Comparison of ENCODE assay signal across 23 cellular contexts in the genomic region with DNA sequence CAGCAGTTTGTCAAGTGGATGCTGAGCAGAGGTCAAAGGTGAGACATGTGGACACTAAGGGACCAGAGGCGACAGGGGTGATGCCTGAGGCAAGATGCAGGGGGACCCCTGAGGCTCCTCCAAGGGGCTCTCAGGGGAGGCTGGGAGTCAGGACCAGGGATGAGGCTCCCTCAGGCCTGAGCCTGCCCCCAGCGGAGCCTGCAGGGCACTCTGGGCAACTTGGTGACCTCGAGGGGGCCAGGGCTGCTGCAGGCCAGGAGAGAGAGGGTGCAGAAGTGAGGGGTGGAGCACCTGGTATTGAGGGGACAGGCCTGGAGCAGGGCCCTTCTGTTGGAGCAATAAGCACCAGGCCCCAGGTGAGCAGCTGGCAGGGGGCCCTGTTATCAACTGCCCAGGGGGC. TPM values are rescaled to one million over a fixed set of nuclear protein-coding genes. Genes with fewer than 3 reads are reported as not detected.
DNase-seq lines count a peak whose midpoint lies in the region; TF ChIP-seq lines count a peak whose summit lies in the region.
"Had no signal": no experiment of that assay in that cellular context is flagged by ENCODE, and none has a peak within 500 bp of the region (broad histone marks: within the 10 kb centered on the region; RNA-seq: fewer than 3 reads in every experiment).

No MANE protein-coding gene starts in this region.

- no peaks in the 10 kb centered on the region for H3K27me3 ChIP-seq in BLaER1 treated with 17β-estradiol and CSF1 and Interleukin-3, amounts not matched to agents 10 nM and 100 nM
- no peaks in the 10 kb centered on the region for H3K27me3 ChIP-seq in CD8-positive, alpha-beta memory T cell (ENCODE audit: insufficient read depth, low read length, poor library complexity, severe bottlenecking)
- peaks cover 0 to 28% (median 0%) of the 10 kb centered on the region in 3 experiments for H3K27me3 ChIP-seq in neuronal stem cell (ENCODE audit: control insufficient read depth in 3 of 3, insufficient read depth in 3 of 3, low read depth in 1 of 3, low read length in 3 of 3)
- H3K27me3 ChIP-seq: pancreas had no signal

- H3K9me3 ChIP-seq in BLaER1 treated with 17β-estradiol and CSF1 and Interleukin-3, amounts not matched to agents 10 nM and 100 nM (replicated peaks in 1 of 11): no peaks in the 10 kb centered on the region
- no peaks in the 10 kb centered on the region for H3K9me3 ChIP-seq in CD8-positive, alpha-beta memory T cell (ENCODE audit: low read length)
- H3K9me3 ChIP-seq in neuronal stem cell (replicated peaks in 1 of 2; ENCODE audit: control insufficient read depth in 2 of 2, insufficient read depth in 1 of 2, low read depth in 1 of 2, low read length in 2 of 2): no peaks in the 10 kb centered on the region
- H3K9me3 ChIP-seq: HAP-1, lower lobe of right lung, pancreas had no signal

- H3K23ac ChIP-seq in neuronal stem cell (ENCODE audit: low read depth, low read length, poor library complexity): no peak overlapping the region

- H3K9me3 Mint-ChIP-seq in CD8-positive, alpha-beta memory T cell: no peaks in the 10 kb centered on the region
- no peaks in the 10 kb centered on the region for H3K9me3 Mint-ChIP-seq in activated CD4-positive, alpha-beta memory T cell treated with anti-CD3 and anti-CD28 coated beads, Interleukin-2, amount 10 ng/mL, durations not matched to agents 7 days and 5 days
- H3K9me3 Mint-ChIP-seq: activated CD4-positive, alpha-beta memory T cell treated with anti-CD3 and anti-CD28 coated beads for 36 hours; stimulated activated naive CD8-positive, alpha-beta T cell treated with anti-CD3 and anti-CD28 coated beads, Interleukin-15, Interleukin-2, amounts not matched to agents 100 ng/mL and 50 ng/mL, for 24 hours had no signal

- no peaks in the 10 kb centered on the region for H3K79me1 ChIP-seq in neuronal stem cell (ENCODE audit: low read depth, low read length)

- H3K27me3 Mint-ChIP-seq in CD8-positive, alpha-beta memory T cell: no peaks in the 10 kb centered on the region
- no peaks in the 10 kb centered on the region for H3K27me3 Mint-ChIP-seq in activated CD4-positive, alpha-beta memory T cell treated with anti-CD3 and anti-CD28 coated beads, Interleukin-2, amount 10 ng/mL, durations not matched to agents 7 days and 5 days
- H3K27me3 Mint-ChIP-seq: activated CD4-positive, alpha-beta memory T cell treated with anti-CD3 and anti-CD28 coated beads for 36 hours; stimulated activated naive CD8-positive, alpha-beta T cell treated with anti-CD3 and anti-CD28 coated beads, Interleukin-15, Interleukin-2, amounts not matched to agents 100 ng/mL and 50 ng/mL, for 24 hours had no signal

- H3K18ac ChIP-seq in neuronal stem cell (ENCODE audit: low read length): no peak overlapping the region

- no peak overlapping the region for H2BK120ac ChIP-seq in neuronal stem cell (ENCODE audit: low read depth, low read length)

- no peak overlapping the region for H4K91ac ChIP-seq in neuronal stem cell (ENCODE audit: low read depth, low read length, poor library complexity)

- no peak overlapping the region; a peak in 1 of 22 replicates for H3K4me2 ChIP-seq in BLaER1 treated with 17β-estradiol and CSF1 and Interleukin-3, amounts not matched to agents 10 nM and 100 nM
- no peak overlapping the region for H3K4me2 ChIP-seq in neuronal stem cell (ENCODE audit: insufficient read depth, low read length, poor library complexity, severe bottlenecking)
- H3K4me2 ChIP-seq: hepatocyte had no signal

- peak overlapping the region in 1 of 7 donors; percentile 43 for H3K4me3 Mint-ChIP-seq in CD8-positive, alpha-beta memory T cell
- no peak overlapping the region for H3K4me3 Mint-ChIP-seq in activated CD4-positive, alpha-beta memory T cell treated with anti-CD3 and anti-CD28 coated beads, Interleukin-2, amount 10 ng/mL, durations not matched to agents 7 days and 5 days
- H3K4me3 Mint-ChIP-seq: activated CD4-positive, alpha-beta memory T cell treated with anti-CD3 and anti-CD28 coated beads for 36 hours; stimulated activated naive CD8-positive, alpha-beta T cell treated with anti-CD3 and anti-CD28 coated beads, Interleukin-15, Interleukin-2, amounts not matched to agents 100 ng/mL and 50 ng/mL, for 24 hours had no signal

- H3K27ac ChIP-seq in BLaER1 treated with 17β-estradiol and CSF1 and Interleukin-3, amounts not matched to agents 10 nM and 100 nM: peak overlapping the region in 7 of 11 experiments; percentile 13 to 44 (median 17); a peak in 9 of 22 replicates
- H3K27ac ChIP-seq in CD8-positive, alpha-beta memory T cell (ENCODE audit: low read depth, low read length): no peak overlapping the region
- H3K27ac ChIP-seq in coronary artery: peak overlapping the region; percentile 13 to 33
- H3K27ac ChIP-seq in neuronal stem cell (replicated peaks; ENCODE audit: low read length): no peak overlapping the region
- H3K27ac ChIP-seq: hepatocyte, lower lobe of right lung, pancreas, WERI-Rb-1 had no signal

- no peak overlapping the region for H4K8ac ChIP-seq in neuronal stem cell (ENCODE audit: low read depth, low read length)

- peaks cover 34 to 85% (median 42%) of the 10 kb centered on the region in 10 experiments for H3K4me1 ChIP-seq in BLaER1 treated with 17β-estradiol and CSF1 and Interleukin-3, amounts not matched to agents 10 nM and 100 nM
- H3K4me1 ChIP-seq in CD8-positive, alpha-beta memory T cell (ENCODE audit: insufficient read depth, low read length): peaks cover 19% of the 10 kb centered on the region
- peaks cover 12 to 36% of the 10 kb centered on the region in 2 donors for H3K4me1 ChIP-seq in neuronal stem cell (ENCODE audit: control insufficient read depth in 2 of 2, insufficient read depth in 1 of 2, low read depth in 1 of 2, low read length in 2 of 2)
- H3K4me1 ChIP-seq: HAP-1, pancreas had no signal

- H3K9ac ChIP-seq in BLaER1 treated with 17β-estradiol and CSF1 and Interleukin-3, amounts not matched to agents 10 nM and 100 nM: peak overlapping the region in 9 of 11 experiments; percentile 30 to 60 (median 44); a peak in 14 of 22 replicates
- no peak overlapping the region for H3K9ac ChIP-seq in neuronal stem cell (ENCODE audit: low read depth, low read length, poor library complexity)

- H2AK5ac ChIP-seq in neuronal stem cell (ENCODE audit: low read depth, low read length): no peak overlapping the region

- no peak overlapping the region for H2BK5ac ChIP-seq in neuronal stem cell (ENCODE audit: low read length)

- peaks cover 74 to 90% (median 87%) of the 10 kb centered on the region in 11 experiments for H3K36me3 ChIP-seq in BLaER1 treated with 17β-estradiol and CSF1 and Interleukin-3, amounts not matched to agents 10 nM and 100 nM
- H3K36me3 ChIP-seq in CD8-positive, alpha-beta memory T cell (ENCODE audit: insufficient read depth, low read length): peaks cover 21% of the 10 kb centered on the region
- no peaks in the 10 kb centered on the region for H3K36me3 ChIP-seq in neuronal stem cell (replicated peaks in 1 of 2; ENCODE audit: control insufficient read depth in 2 of 2, insufficient read depth in 2 of 2, low read length in 2 of 2)
- H3K36me3 ChIP-seq: HAP-1, pancreas had no signal

- peaks cover 7 to 98% (median 26%) of the 10 kb centered on the region in 11 experiments; a peak in 17 of 22 replicates for H4K20me1 ChIP-seq in BLaER1 treated with 17β-estradiol and CSF1 and Interleukin-3, amounts not matched to agents 10 nM and 100 nM

- TF ChIP-seq CTCF in coronary artery (IDR thresholded peaks at IDR 0.05): no peak

- DNase-seq in CD8-positive, alpha-beta memory T cell: no peak
- no peak for DNase-seq in coronary artery (ENCODE audit: low spot score)
- no peak for DNase-seq in neuronal stem cell (ENCODE audit: low spot score)
- DNase-seq in activated CD4-positive, alpha-beta memory T cell treated with anti-CD3 and anti-CD28 coated beads, Interleukin-2, amount 10 ng/mL, durations not matched to agents 7 days and 5 days: no peak
- no peak for DNase-seq in NK-92 (lab: John Stamatoyannopoulos, UW; ENCODE audit: unreplicated experiment)
- DNase-seq in GF-D8 (lab: John Stamatoyannopoulos, UW): no peak
- DNase-seq: activated CD4-positive, alpha-beta memory T cell treated with anti-CD3 and anti-CD28 coated beads for 36 hours; dermis blood vessel endothelial cell; islet precursor cell; lower lobe of right lung; NCI-H187 treated with DMSO at 0.1 percent for 48 hours; NCI-H345; pancreas; SHP77; stimulated activated CD4-positive, alpha-beta T cell treated with anti-CD3 and anti-CD28 coated beads, Interleukin-2, amount 100 ng/mL, for 24 hours; trophoblast cell; WERI-Rb-1 had no signal

- peak overlapping the region; percentile 54 for H2BK15ac ChIP-seq in neuronal stem cell (ENCODE audit: low read length)

- peak overlapping the region; percentile 39 for H3K4ac ChIP-seq in neuronal stem cell (ENCODE audit: low read length)

- peak overlapping the region in 6 of 8 donors; percentile 5 to 92 (median 78) for H3K27ac Mint-ChIP-seq in CD8-positive, alpha-beta memory T cell
- no peak overlapping the region for H3K27ac Mint-ChIP-seq in activated CD4-positive, alpha-beta memory T cell treated with anti-CD3 and anti-CD28 coated beads, Interleukin-2, amount 10 ng/mL, durations not matched to agents 7 days and 5 days
- H3K27ac Mint-ChIP-seq: activated CD4-positive, alpha-beta memory T cell treated with anti-CD3 and anti-CD28 coated beads for 36 hours; stimulated activated naive CD8-positive, alpha-beta T cell treated with anti-CD3 and anti-CD28 coated beads, Interleukin-15, Interleukin-2, amounts not matched to agents 100 ng/mL and 50 ng/mL, for 24 hours had no signal

- H3K4me3 ChIP-seq in BLaER1 treated with 17β-estradiol and CSF1 and Interleukin-3, amounts not matched to agents 10 nM and 100 nM: no peak overlapping the region
- H3K4me3 ChIP-seq in CD8-positive, alpha-beta memory T cell (ENCODE audit: low read length): no peak overlapping the region
- H3K4me3 ChIP-seq in coronary artery: no peak overlapping the region
- no peak overlapping the region for H3K4me3 ChIP-seq in neuronal stem cell (ENCODE audit: low read length in 2 of 2)
- H3K4me3 ChIP-seq: HAP-1, hepatocyte, lower lobe of right lung, pancreas had no signal

- POLR2A ChIA-PET in CD8-positive, alpha-beta memory T cell (lab: Charles Lee): no interaction called here
- POLR2A ChIA-PET in activated CD4-positive, alpha-beta memory T cell treated with anti-CD3 and anti-CD28 coated beads, Interleukin-2, amount 10 ng/mL, durations not matched to agents 7 days and 5 days (lab: Charles Lee): interaction anchor here (0.7 to 2.7 kb wide), 3 partner anchors 9 to 13 kb away, joined by 3 to 8 read pairs (median 3); partner anchors contain the start of genes FAM89B, KCNK7 and ZNRD2

- no peak overlapping the region for H2BK12ac ChIP-seq in neuronal stem cell (ENCODE audit: low read length)

- H3K14ac ChIP-seq in neuronal stem cell (ENCODE audit: low read length): no peak overlapping the region

- CTCF ChIA-PET in CD8-positive, alpha-beta memory T cell (lab: Charles Lee): interaction anchor here (1.1 to 2.1 kb wide), 3 partner anchors 9 to 42 kb away, joined by 4 to 5 read pairs (median 4); partner anchors contain the start of gene FAM89B
- CTCF ChIA-PET in activated CD4-positive, alpha-beta memory T cell treated with anti-CD3 and anti-CD28 coated beads, Interleukin-2, amount 10 ng/mL, durations not matched to agents 7 days and 5 days (lab: Charles Lee): interaction anchor here (1.2 kb wide), 1 partner anchor 41 kb away, joined by 6 read pairs; no protein-coding TSS in a partner anchor

- peaks cover 18 to 39% (median 21%) of the 10 kb centered on the region in 3 donors for H3K4me1 Mint-ChIP-seq in CD8-positive, alpha-beta memory T cell
- H3K4me1 Mint-ChIP-seq in activated CD4-positive, alpha-beta memory T cell treated with anti-CD3 and anti-CD28 coated beads, Interleukin-2, amount 10 ng/mL, durations not matched to agents 7 days and 5 days: peaks cover 55% of the 10 kb centered on the region

- WGBS in neuronal stem cell (ENCODE audit: extremely low coverage in 2 of 2, insufficient read length in 2 of 2, insufficient replicate concordance in 1 of 2), 2 donors: no CpG with 5 or more reads among the region's 3 CpGs

- no peak overlapping the region for H2AFZ ChIP-seq in neuronal stem cell (ENCODE audit: low read length)
- H2AFZ ChIP-seq: hepatocyte had no signal

- H3K36me3 Mint-ChIP-seq in CD8-positive, alpha-beta memory T cell: peaks cover 5 to 75% (median 8%) of the 10 kb centered on the region in 3 donors
- peaks cover 65% of the 10 kb centered on the region for H3K36me3 Mint-ChIP-seq in activated CD4-positive, alpha-beta memory T cell treated with anti-CD3 and anti-CD28 coated beads, Interleukin-2, amount 10 ng/mL, durations not matched to agents 7 days and 5 days (ENCODE audit: low read depth)

RNA-seq across cellular contexts. Expression of gene EHBP1L1, which starts 6.1 kb away (rescaled TPM):
- total RNA-seq in CD8-positive, alpha-beta memory T cell: 100 to 1,000 TPM in 1 of 2 experiments, 10 to 100 TPM in 1; 97.3 to 100 TPM
- 25.1 TPM for polyA plus RNA-seq in CD8-positive, alpha-beta memory T cell
- 7.3 TPM for polyA plus RNA-seq in neuronal stem cell (2013, experiment 1 of 2)
- polyA plus RNA-seq in neuronal stem cell (2013, experiment 2 of 2): 6.4 TPM
- 100 to 1,000 TPM; 118 to 119 TPM for total RNA-seq in activated CD4-positive, alpha-beta memory T cell treated with anti-CD3 and anti-CD28 coated beads, Interleukin-2, amount 10 ng/mL, durations not matched to agents 7 days and 5 days

RNA-seq across cellular contexts. Expression of gene FAM89B, which starts 9.6 kb away (rescaled TPM):
- 10 to 100 TPM; 30.8 to 34.1 TPM for total RNA-seq in CD8-positive, alpha-beta memory T cell
- polyA plus RNA-seq in CD8-positive, alpha-beta memory T cell: 138 TPM
- polyA plus RNA-seq in neuronal stem cell (2013, experiment 1 of 2): 50.9 TPM
- polyA plus RNA-seq in neuronal stem cell (2013, experiment 2 of 2): 50.0 TPM
- 10 to 100 TPM; 45.6 to 48.0 TPM for total RNA-seq in activated CD4-positive, alpha-beta memory T cell treated with anti-CD3 and anti-CD28 coated beads, Interleukin-2, amount 10 ng/mL, durations not matched to agents 7 days and 5 days

RNA-seq across cellular contexts. Expression of gene ZNRD2, which starts 11.7 kb away (rescaled TPM):
- 10 to 100 TPM; 69.6 to 77.9 TPM for total RNA-seq in CD8-positive, alpha-beta memory T cell
- 81.4 TPM for polyA plus RNA-seq in CD8-positive, alpha-beta memory T cell
- polyA plus RNA-seq in neuronal stem cell (2013, experiment 1 of 2): 53.3 TPM
- polyA plus RNA-seq in neuronal stem cell (2013, experiment 2 of 2): 50.3 TPM
- total RNA-seq in activated CD4-positive, alpha-beta memory T cell treated with anti-CD3 and anti-CD28 coated beads, Interleukin-2, amount 10 ng/mL, durations not matched to agents 7 days and 5 days: 10 to 100 TPM; 25.3 to 27.8 TPM

RNA-seq across cellular contexts. Expression of gene KCNK7, which starts 13.7 kb away (rescaled TPM):
- under 1 TPM; 0.59 to 0.64 TPM for total RNA-seq in CD8-positive, alpha-beta memory T cell
- polyA plus RNA-seq in CD8-positive, alpha-beta memory T cell: not detected
- polyA plus RNA-seq in neuronal stem cell (2013, experiment 1 of 2): 0.06 TPM
- 0.08 TPM for polyA plus RNA-seq in neuronal stem cell (2013, experiment 2 of 2)
- 1 to 10 TPM in 1 of 2 experiments, under 1 TPM in 1; 0.80 to 1.0 TPM for total RNA-seq in activated CD4-positive, alpha-beta memory T cell treated with anti-CD3 and anti-CD28 coated beads, Interleukin-2, amount 10 ng/mL, durations not matched to agents 7 days and 5 days
- total RNA-seq: Daoy, fibroblast of villous mesenchyme, hepatocyte had no signal

RNA-seq across cellular contexts. Expression of gene LTBP3, which starts 23.8 kb away (rescaled TPM):
- 10 to 100 TPM; 33.2 to 35.4 TPM for total RNA-seq in CD8-positive, alpha-beta memory T cell
- 17.9 TPM for polyA plus RNA-seq in CD8-positive, alpha-beta memory T cell
- polyA plus RNA-seq in neuronal stem cell (2013, experiment 1 of 2): 8.7 TPM
- 8.6 TPM for polyA plus RNA-seq in neuronal stem cell (2013, experiment 2 of 2)
- total RNA-seq in activated CD4-positive, alpha-beta memory T cell treated with anti-CD3 and anti-CD28 coated beads, Interleukin-2, amount 10 ng/mL, durations not matched to agents 7 days and 5 days: 10 to 100 TPM; 55.4 to 60.0 TPM

Comparison
In these comparisons a context has a peak if more than half of its experiments do, and no peak if none do; other contexts are left out.
1. H3K27ac ChIP-seq: peak in BLaER1 treated with 17β-estradiol and CSF1 and Interleukin-3, amounts not matched to agents 10 nM and 100 nM (7 of 11) and coronary artery (2 of 2); none in CD8-positive, alpha-beta memory T cell (single experiment) and neuronal stem cell (single experiment).